In the genomic region with DNA sequence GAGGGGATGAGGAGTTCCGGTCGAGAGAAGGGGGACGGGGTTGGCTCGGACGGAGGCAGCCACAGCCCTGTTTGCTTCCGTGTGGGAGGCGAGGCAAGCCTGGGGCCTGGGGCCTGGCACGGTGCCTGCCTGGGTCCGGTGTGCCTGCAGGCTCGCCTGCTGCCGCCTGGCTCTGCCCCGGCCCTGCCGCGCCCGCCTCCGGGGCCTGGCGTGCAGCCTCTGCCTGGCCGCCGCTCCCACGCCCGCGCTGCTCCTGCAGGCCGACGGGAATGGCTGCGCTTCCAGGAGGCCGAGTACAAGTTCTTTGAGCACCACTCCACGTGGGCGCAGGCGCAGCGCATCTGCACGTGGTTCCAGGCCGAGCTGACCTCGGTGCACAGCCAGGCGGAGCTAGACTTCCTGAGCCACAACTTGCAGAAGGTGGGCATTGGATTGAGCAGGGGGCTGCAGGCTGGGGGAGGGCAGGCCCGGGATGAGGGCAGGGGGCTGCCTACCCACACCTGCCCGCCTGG, we compare ENCODE assay signal across 18 cellular contexts. TPM values are rescaled to one million over a fixed set of nuclear protein-coding genes. Genes with fewer than 3 reads are reported as not detected.
DNase-seq lines count a peak whose midpoint lies in the region; ATAC-seq and FAIRE-seq lines count a peak whose summit lies in the region.
"Had no signal": no experiment of that assay in that cellular context is flagged by ENCODE, and none has a peak within 500 bp of the region (broad histone marks: within the 10 kb centered on the region; RNA-seq: fewer than 3 reads in every experiment).

No MANE protein-coding gene starts in this region.

- no peak overlapping the region for H2AFZ ChIP-seq in neuronal stem cell (ENCODE audit: low read length)

- no peak overlapping the region for H3K4me3 Mint-ChIP-seq in activated naive CD4-positive, alpha-beta T cell treated with anti-CD3 and anti-CD28 coated beads, Interleukin-2, amount 50 U/mL, for 24 hours
- H3K4me3 Mint-ChIP-seq: activated naive CD4-positive, alpha-beta T cell treated with anti-CD3 and anti-CD28 coated beads for 36 hours; brain; CD4-positive, CD25-positive, alpha-beta regulatory T cell; natural killer cell treated with Interleukin-12 subunit alpha and Interleukin-12 subunit beta and Interleukin-15 and Interleukin-18, amount 100 ng/mL, for 72 hours had no signal

- no peak overlapping the region for H2BK15ac ChIP-seq in neuronal stem cell (ENCODE audit: low read length)

- H3K9me3 Mint-ChIP-seq in activated naive CD4-positive, alpha-beta T cell treated with anti-CD3 and anti-CD28 coated beads, Interleukin-2, amount 50 U/mL, for 24 hours: no peaks in the 10 kb centered on the region
- H3K9me3 Mint-ChIP-seq: activated naive CD4-positive, alpha-beta T cell treated with anti-CD3 and anti-CD28 coated beads for 36 hours; brain; CD4-positive, CD25-positive, alpha-beta regulatory T cell; natural killer cell treated with Interleukin-12 subunit alpha and Interleukin-12 subunit beta and Interleukin-15 and Interleukin-18, amount 100 ng/mL, for 72 hours had no signal

- no peak overlapping the region for H3K18ac ChIP-seq in neuronal stem cell (ENCODE audit: low read length)

- no peak overlapping the region for H3K4ac ChIP-seq in neuronal stem cell (ENCODE audit: low read length)

- peak overlapping the region; percentile 70 for H3K27ac Mint-ChIP-seq in activated naive CD4-positive, alpha-beta T cell treated with anti-CD3 and anti-CD28 coated beads, Interleukin-2, amount 50 U/mL, for 24 hours
- H3K27ac Mint-ChIP-seq: activated naive CD4-positive, alpha-beta T cell treated with anti-CD3 and anti-CD28 coated beads for 36 hours; brain; CD4-positive, CD25-positive, alpha-beta regulatory T cell; natural killer cell treated with Interleukin-12 subunit alpha and Interleukin-12 subunit beta and Interleukin-15 and Interleukin-18, amount 100 ng/mL, for 72 hours had no signal

- H3K9me3 ChIP-seq in neuronal stem cell (replicated peaks in 1 of 2; ENCODE audit: control insufficient read depth in 2 of 2, insufficient read depth in 1 of 2, low read depth in 1 of 2, low read length in 2 of 2): no peaks in the 10 kb centered on the region
- H3K9me3 ChIP-seq in aorta (ENCODE audit: control insufficient read depth, low read length): no peaks in the 10 kb centered on the region

- H3K79me1 ChIP-seq in neuronal stem cell (ENCODE audit: low read depth, low read length): peaks cover 5% of the 10 kb centered on the region

- FAIRE-seq in RCC 7860 (lab: Jason Lieb, UNC): no peak

- DNase-seq in activated naive CD4-positive, alpha-beta T cell treated with anti-CD3 and anti-CD28 coated beads, Interleukin-2, amount 50 U/mL, for 16 hours: no peak
- DNase-seq in cerebellum (ENCODE audit: low spot score) (peak; percentile 60), neuronal stem cell (ENCODE audit: low spot score) (no peak), aorta (peak in 1 of 2 donors; percentile 75), KBM-7 (no peak), NCI-H82 (lab: John Stamatoyannopoulos, UW) (no peak), RCC 7860 (ENCODE audit: low spot score) (no peak)
- DNase-seq: activated CD4-positive, alpha-beta T cell treated with anti-CD3 and anti-CD28 coated beads for 1 hour; activated naive CD4-positive, alpha-beta T cell treated with anti-CD3 and anti-CD28 coated beads for 36 hours; CD4-positive, CD25-positive, alpha-beta regulatory T cell; GDM1; IMR-90; NK-92 treated with Interleukin-12 subunit alpha and Interleukin-12 subunit beta, amount 100 ng/mL, for 24 hours; SHP77 had no signal

- H3K27ac ChIP-seq in neuronal stem cell (replicated peaks; ENCODE audit: low read length) (no peak overlapping the region), aorta (ENCODE audit: low read depth in 1 of 2, low read length in 2 of 2) (no peak overlapping the region)
- H3K27ac ChIP-seq: dorsolateral prefrontal cortex had no signal

- WGBS in neuronal stem cell (ENCODE audit: extremely low coverage in 2 of 2, insufficient read length in 2 of 2, insufficient replicate concordance in 1 of 2), 2 donors: no CpG with 5 or more reads among the region's 36 CpGs
- WGBS in aorta, 2 donors: 21 to 40% methylated on average over 35 to 36 of the region's 36 CpGs

- in situ Hi-C loops in KBM-7 (cut with MboI; ENCODE audit: low pct_unique_long_range_greater_than_20kb, low sequenced_read_pairs): loop anchor here (25.0 kb wide), 1 partner anchor 732 kb away; no protein-coding TSS in a partner anchor

- peak overlapping the region; percentile 95 for H3K23ac ChIP-seq in neuronal stem cell (ENCODE audit: low read depth, low read length, poor library complexity)

- H4K8ac ChIP-seq in neuronal stem cell (ENCODE audit: low read depth, low read length): no peak overlapping the region

- H2BK12ac ChIP-seq in neuronal stem cell (ENCODE audit: low read length): no peak overlapping the region

- no peak overlapping the region for H3K14ac ChIP-seq in neuronal stem cell (ENCODE audit: low read length)

- H3K4me3 ChIP-seq in neuronal stem cell (ENCODE audit: low read length in 2 of 2) (no peak overlapping the region), aorta (ENCODE audit: low read length in 2 of 2) (no peak overlapping the region)
- H3K4me3 ChIP-seq: dorsolateral prefrontal cortex had no signal

- peaks cover 21 to 81% of the 10 kb centered on the region in 2 donors for H3K36me3 ChIP-seq in neuronal stem cell (replicated peaks in 1 of 2; ENCODE audit: control insufficient read depth in 2 of 2, insufficient read depth in 2 of 2, low read length in 2 of 2)
- H3K36me3 ChIP-seq in aorta (ENCODE audit: control insufficient read depth in 1 of 2, insufficient read depth in 2 of 2, low read length in 1 of 2): peaks cover 2 to 3% of the 10 kb centered on the region in 2 donors

- H3K4me1 ChIP-seq in neuronal stem cell (ENCODE audit: control insufficient read depth in 2 of 2, insufficient read depth in 1 of 2, low read depth in 1 of 2, low read length in 2 of 2) (no peaks in the 10 kb centered on the region), aorta (ENCODE audit: control insufficient read depth in 1 of 2, insufficient read depth in 2 of 2, low read length in 2 of 2) (no peaks in the 10 kb centered on the region)

- no peaks in the 10 kb centered on the region for H3K36me3 Mint-ChIP-seq in activated naive CD4-positive, alpha-beta T cell treated with anti-CD3 and anti-CD28 coated beads, Interleukin-2, amount 50 U/mL, for 24 hours
- H3K36me3 Mint-ChIP-seq: CD4-positive, CD25-positive, alpha-beta regulatory T cell; natural killer cell treated with Interleukin-12 subunit alpha and Interleukin-12 subunit beta and Interleukin-15 and Interleukin-18, amount 100 ng/mL, for 72 hours had no signal

- no peak overlapping the region for H2BK5ac ChIP-seq in neuronal stem cell (ENCODE audit: low read length)

- H3K4me1 Mint-ChIP-seq in activated naive CD4-positive, alpha-beta T cell treated with anti-CD3 and anti-CD28 coated beads, Interleukin-2, amount 50 U/mL, for 24 hours: no peaks in the 10 kb centered on the region
- H3K4me1 Mint-ChIP-seq: brain; CD4-positive, CD25-positive, alpha-beta regulatory T cell had no signal

- peak overlapping the region; percentile 72 for H4K91ac ChIP-seq in neuronal stem cell (ENCODE audit: low read depth, low read length, poor library complexity)

- no peaks in the 10 kb centered on the region for H3K27me3 ChIP-seq in neuronal stem cell (ENCODE audit: control insufficient read depth in 3 of 3, insufficient read depth in 3 of 3, low read depth in 1 of 3, low read length in 3 of 3)
- no peaks in the 10 kb centered on the region for H3K27me3 ChIP-seq in aorta (ENCODE audit: control insufficient read depth in 1 of 2, insufficient read depth in 2 of 2, low read length in 1 of 2)
- H3K27me3 ChIP-seq: dorsolateral prefrontal cortex had no signal

- peak overlapping the region; percentile 50 for H3K9ac ChIP-seq in neuronal stem cell (ENCODE audit: low read depth, low read length, poor library complexity)

- ATAC-seq in aorta (ENCODE audit: low FRiP score): peak; percentile 47
- ATAC-seq: natural killer cell treated with Interleukin-12 subunit alpha and Interleukin-12 subunit beta and Interleukin-15 and Interleukin-18, amount 100 ng/mL, for 72 hours had no signal

- intact Hi-C loops in aorta (cut with DNase I): loop anchor here in 1 of 2 donors (5.0 kb wide), 1 partner anchor 53 kb away; a partner anchor contains a TSS

- H3K27me3 Mint-ChIP-seq in activated naive CD4-positive, alpha-beta T cell treated with anti-CD3 and anti-CD28 coated beads, Interleukin-2, amount 50 U/mL, for 24 hours: no peaks in the 10 kb centered on the region
- H3K27me3 Mint-ChIP-seq: brain; CD4-positive, CD25-positive, alpha-beta regulatory T cell; natural killer cell treated with Interleukin-12 subunit alpha and Interleukin-12 subunit beta and Interleukin-15 and Interleukin-18, amount 100 ng/mL, for 72 hours had no signal

- no peak overlapping the region for H2AK5ac ChIP-seq in neuronal stem cell (ENCODE audit: low read depth, low read length)

- H3K4me2 ChIP-seq in neuronal stem cell (ENCODE audit: insufficient read depth, low read length, poor library complexity, severe bottlenecking): no peak overlapping the region

- no peak overlapping the region for H2BK120ac ChIP-seq in neuronal stem cell (ENCODE audit: low read depth, low read length)

RNA-seq across cellular contexts. Expression of a gene that starts 53.1 kb away (rescaled TPM):
- 16.0 TPM for total RNA-seq in cerebellum
- polyA plus RNA-seq in neuronal stem cell (2013, experiment 1 of 2): 31.9 TPM
- polyA plus RNA-seq in neuronal stem cell (2013, experiment 2 of 2): 33.3 TPM
- total RNA-seq in aorta: 100 to 1,000 TPM in 1 of 2 donors, 10 to 100 TPM in 1; 93.8 to 232 TPM
- polyA plus RNA-seq in aorta: 100 to 1,000 TPM in 1 of 2 donors, 10 to 100 TPM in 1; 15.3 to 149 TPM
